ENCODE assay signal across 8 cellular contexts in genomic region chr10:73413528-73414229, GRCh38. TPM values are rescaled to one million over a fixed set of nuclear protein-coding genes. Genes with fewer than 3 reads are reported as not detected.
A peak's percentile ranks its signal among the peaks of the same experiment; 100 is the strongest.
DNase-seq lines count a peak whose midpoint lies in the region; ATAC-seq lines count a peak whose summit lies in the region.

ANXA7 (minus strand) TSS chr10:73414058; CDS start chr10:73400856, 13,202 bp downstream.

- H3K27ac ChIP-seq in epithelial cell of prostate = peak within 1 kb of the TSS; percentile 95

- peak; percentile 77 for DNase-seq in DMS153 treated with DMSO at 0.1 percent for 48 hours (lab: John Stamatoyannopoulos, UW; ENCODE audit: unreplicated experiment)
- DNase-seq in HuH-7.5 (ENCODE audit: low spot score) = peak; percentile 83
- peak; percentile 19 for DNase-seq in OCI-M2 (lab: John Stamatoyannopoulos, UW; ENCODE audit: unreplicated experiment)
- peak; percentile 93 for DNase-seq in activated T-cell treated with anti-CD3 and anti-CD28 coated beads for 4 hours
- peak; percentile 29 for DNase-seq in epithelial cell of prostate (ENCODE audit: low read depth, low spot score)
- peak; percentile 93 for DNase-seq in mucosa of gallbladder (ENCODE audit: low spot score)
- peak; percentile 96 for DNase-seq in stimulated activated CD8-positive, alpha-beta memory T cell treated with anti-CD3 and anti-CD28 coated beads, Interleukin-4, amount 100 ng/mL, for 24 hours (ENCODE audit: low read depth)

- ATAC-seq in GM21526 (IDR thresholded peaks at IDR 0.05; ENCODE audit: low FRiP score, unreplicated experiment) = peak; percentile 80

RNA-seq across cellular contexts. Expression of gene ANXA7, which starts in this region (rescaled TPM):
- total RNA-seq in mucosa of gallbladder = 119 TPM

Comparison
In these comparisons a context has a peak if more than half of its experiments do, and no peak if none do; other contexts are left out.
1. Peak in every context shown above with its lines: DNase-seq, ATAC-seq and H3K27ac ChIP-seq.
2. DNase-seq: peak in every context shown above with its lines; median percentile 96 in stimulated activated CD8-positive, alpha-beta memory T cell treated with anti-CD3 and anti-CD28 coated beads, Interleukin-4, amount 100 ng/mL, for 24 hours; 93 in activated T-cell treated with anti-CD3 and anti-CD28 coated beads for 4 hours; 93 in mucosa of gallbladder; 83 in HuH-7.5; 77 in DMS153 treated with DMSO at 0.1 percent for 48 hours; 29 in epithelial cell of prostate; 19 in OCI-M2.